In the genomic region with DNA sequence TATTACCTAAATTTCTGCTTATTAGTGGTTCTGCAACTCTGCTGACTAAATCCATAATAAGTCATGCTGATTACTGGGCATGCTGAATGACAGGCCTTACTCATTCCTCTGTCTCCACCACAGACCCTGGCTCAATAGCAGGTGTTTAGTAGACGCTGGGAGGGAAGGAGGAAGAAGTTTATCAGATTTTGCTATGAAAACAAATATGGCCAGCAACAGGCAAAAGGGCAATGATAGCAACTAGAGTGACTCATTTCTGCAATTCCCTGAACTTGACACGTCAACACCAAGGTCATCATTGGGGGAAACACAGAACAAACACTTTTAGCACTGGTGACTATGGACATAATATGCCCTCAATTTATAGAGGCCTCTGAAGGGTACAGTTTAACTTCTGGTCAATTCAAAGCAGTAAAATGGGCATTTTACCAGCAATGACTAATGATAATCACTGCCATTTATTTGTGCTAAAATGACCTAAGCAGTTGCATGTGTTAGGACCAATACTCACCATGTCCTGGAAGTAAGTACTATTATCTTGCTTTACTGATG, we compare ENCODE assay signal across 1 cellular context.
TF ChIP-seq lines count a peak whose summit lies in the region.

No MANE protein-coding gene starts in this region.

TF ChIP-seq in SK-N-SH treated with all-trans-retinoic acid at 6 μM for 48 hours, 23 proteins besides CTCF, POLR2A, EP300 and RAD21 (continued from another document):
- no peak for TF ChIP-seq ZNF565 (CRISPR knock-in tag; conservative IDR thresholded peaks at IDR 0.05; ENCODE audit: low read depth)
- TF ChIP-seq RARB (CRISPR knock-in tag; IDR thresholded peaks at IDR 0.05) = no peak
- no peak for TF ChIP-seq OSR1 (CRISPR knock-in tag; IDR thresholded peaks at IDR 0.05)
- TF ChIP-seq CSDC2 (CRISPR knock-in tag; IDR thresholded peaks at IDR 0.05) = no peak
- no peak for TF ChIP-seq TOX (CRISPR knock-in tag; IDR thresholded peaks at IDR 0.05; ENCODE audit: borderline replicate concordance)
- no peak for TF ChIP-seq ISL1 (CRISPR knock-in tag; IDR thresholded peaks at IDR 0.05)
- TF ChIP-seq PPARA (CRISPR knock-in tag; IDR thresholded peaks at IDR 0.05; ENCODE audit: borderline replicate concordance) = no peak
- no peak for TF ChIP-seq ZNF8 (CRISPR knock-in tag; IDR thresholded peaks at IDR 0.05)
- no peak for TF ChIP-seq ZFP3 (CRISPR knock-in tag; IDR thresholded peaks at IDR 0.05)
